ENCODE assay signal across 23 cellular contexts in the genomic region with DNA sequence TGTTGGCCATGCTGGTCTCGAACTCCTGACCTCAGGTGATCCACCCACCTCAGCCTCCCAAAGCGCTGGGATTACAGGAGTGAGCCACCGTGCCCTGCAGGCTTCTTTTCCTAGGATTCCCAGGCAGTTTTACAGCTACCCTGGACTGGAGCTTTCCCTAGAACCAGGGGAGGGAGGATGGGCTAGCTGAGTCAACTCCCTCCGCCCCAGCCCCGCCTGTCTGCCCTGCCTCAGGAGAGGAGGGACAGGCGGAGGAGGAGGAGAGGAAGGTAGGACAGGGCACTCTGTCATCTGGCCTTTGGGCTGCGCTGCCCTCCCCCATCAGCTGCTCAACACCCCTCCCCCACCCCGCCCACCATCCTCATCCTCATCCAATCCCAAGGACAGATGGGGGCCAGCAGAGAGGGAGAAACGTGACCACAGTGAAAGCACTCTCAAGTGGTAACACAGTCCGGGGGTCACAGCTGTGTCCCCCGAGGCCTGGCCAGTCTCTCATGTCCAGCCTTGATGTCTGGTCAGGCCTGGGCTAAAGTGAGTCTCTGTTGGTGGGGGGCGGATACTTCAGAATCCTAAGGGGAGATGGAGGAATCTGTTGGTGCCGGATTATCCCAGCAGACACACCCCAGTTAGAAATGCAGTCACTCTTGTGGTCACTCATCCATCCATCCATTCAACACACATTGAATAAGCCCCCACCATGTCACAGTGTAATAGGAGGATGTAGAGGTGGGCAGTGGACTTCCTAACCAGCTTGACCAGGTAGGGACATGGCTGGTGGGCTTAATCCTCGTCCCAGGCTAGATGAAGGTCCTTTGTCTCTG. TPM values are rescaled to one million over a fixed set of nuclear protein-coding genes. Genes with fewer than 3 reads are reported as not detected.
DNase-seq lines count a peak whose midpoint lies in the region; ATAC-seq and TF ChIP-seq lines count a peak whose summit lies in the region.
"Had no signal": no experiment of that assay in that cellular context is flagged by ENCODE, and none has a peak within 500 bp of the region (broad histone marks: within the 10 kb centered on the region; RNA-seq: fewer than 3 reads in every experiment).

No MANE protein-coding gene starts in this region.

- H3K36me3 Mint-ChIP-seq in activated T-helper 1 cell treated with anti-CD3 and anti-CD28 coated beads, Interleukin-12 subunit alpha, Interleukin-12 subunit beta, Interleukin-2, Interleukin-4 antibody, amounts not matched to agents 30 ng/mL and 10 ng/mL and 1 ng/mL, durations not matched to agents 14 hours and 24 hours and 36 hours (ENCODE audit: low read depth), result no peaks in the 10 kb centered on the region
- H3K36me3 Mint-ChIP-seq: mesothelial cell of epicardium had no signal

- POLR2A ChIA-PET in RWPE1 (lab: Yijun Ruan, JAX; ENCODE audit: low non-redundant PET), result no interaction called here

- H3K4me1 Mint-ChIP-seq in activated T-helper 1 cell treated with anti-CD3 and anti-CD28 coated beads, Interleukin-12 subunit alpha, Interleukin-12 subunit beta, Interleukin-2, Interleukin-4 antibody, amounts not matched to agents 30 ng/mL and 10 ng/mL and 1 ng/mL, durations not matched to agents 14 hours and 24 hours and 36 hours (ENCODE audit: low read depth), result peaks cover 15% of the 10 kb centered on the region

- no peak overlapping the region for H3K4me3 ChIP-seq in H7 (ENCODE audit: insufficient read depth, low read depth, low read length)
- H3K4me3 ChIP-seq in iPS-15b (ENCODE audit: low read depth, low read length), result peak overlapping the region; percentile 23
- H3K4me3 ChIP-seq: coronary artery, SJSA1, testis had no signal

- H3K36me3 ChIP-seq in H7 (replicated peaks; ENCODE audit: control insufficient read depth, insufficient read depth, low read length) (no peaks in the 10 kb centered on the region), iPS-15b (ENCODE audit: control insufficient read depth, insufficient read depth, low read length) (no peaks in the 10 kb centered on the region)
- H3K36me3 ChIP-seq: SJSA1 had no signal

- H3K27ac ChIP-seq in RWPE1, result no peak overlapping the region
- H3K27ac ChIP-seq: coronary artery, SJSA1, testis had no signal

- H3K27ac Mint-ChIP-seq in activated T-helper 1 cell treated with anti-CD3 and anti-CD28 coated beads, Interleukin-12 subunit alpha, Interleukin-12 subunit beta, Interleukin-2, Interleukin-4 antibody, amounts not matched to agents 30 ng/mL and 10 ng/mL and 1 ng/mL, durations not matched to agents 14 hours and 24 hours and 36 hours, result no peak overlapping the region
- H3K27ac Mint-ChIP-seq: mesothelial cell of epicardium had no signal

- no peak overlapping the region for H3K4me3 Mint-ChIP-seq in activated T-helper 1 cell treated with anti-CD3 and anti-CD28 coated beads, Interleukin-12 subunit alpha, Interleukin-12 subunit beta, Interleukin-2, Interleukin-4 antibody, amounts not matched to agents 30 ng/mL and 10 ng/mL and 1 ng/mL, durations not matched to agents 14 hours and 24 hours and 36 hours
- H3K4me3 Mint-ChIP-seq: mesothelial cell of epicardium had no signal

- H3K9ac ChIP-seq in iPS-15b (ENCODE audit: low read depth, low read length), result no peak overlapping the region

- no peaks in the 10 kb centered on the region for H3K27me3 ChIP-seq in H7 (ENCODE audit: control insufficient read depth, insufficient read depth, low read length)
- peaks cover 3% of the 10 kb centered on the region for H3K27me3 ChIP-seq in iPS-15b (ENCODE audit: control insufficient read depth, insufficient read depth, low read length)
- H3K27me3 ChIP-seq: testis had no signal

- DNase-seq in H7, result peak; percentile 89
- DNase-seq in RWPE1 (ENCODE audit: low spot score), result peak; percentile 46
- DNase-seq in renal cortical epithelial cell (ENCODE audit: low read depth), result peak; percentile 46
- DNase-seq in activated T-helper 1 cell treated with anti-CD3 and anti-CD28 coated beads, Interleukin-12 subunit alpha, Interleukin-12 subunit beta, Interleukin-2, Interleukin-4 antibody, amounts not matched to agents 30 ng/mL and 10 ng/mL and 1 ng/mL, durations not matched to agents 14 hours and 24 hours and 36 hours (ENCODE audit: low spot score), result no peak
- no peak for DNase-seq in activated T-cell treated with anti-CD3 and anti-CD28 coated beads, Interleukin-2, amount 50 U/mL, for 48 hours
- DNase-seq in NCI-H1930 (lab: John Stamatoyannopoulos, UW), result no peak
- DNase-seq: activated CD4-positive, alpha-beta T cell treated with anti-CD3 and anti-CD28 coated beads for 4 hours; activated CD8-positive, alpha-beta memory T cell treated with anti-CD3 and anti-CD28 coated beads, Interleukin-2, amount 50 U/mL, for 48 hours; activated naive CD4-positive, alpha-beta T cell; KG1; NCI-H1417 treated with DMSO at 0.1 percent for 48 hours; NCI-H446; stimulated activated CD4-positive, alpha-beta T cell treated with anti-CD3 and anti-CD28 coated beads, Interleukin-4, amount 100 ng/mL, for 24 hours; T1000; testis had no signal

- ATAC-seq in HG03439 (IDR thresholded peaks at IDR 0.05; ENCODE audit: unreplicated experiment), result no peak
- ATAC-seq: esophagus mucosa had no signal

- no peak for TF ChIP-seq CTCF in RWPE1 (conservative IDR thresholded peaks at IDR 0.05; ENCODE audit: low read depth)

- peaks cover 36% of the 10 kb centered on the region for H3K27me3 Mint-ChIP-seq in activated T-helper 1 cell treated with anti-CD3 and anti-CD28 coated beads, Interleukin-12 subunit alpha, Interleukin-12 subunit beta, Interleukin-2, Interleukin-4 antibody, amounts not matched to agents 30 ng/mL and 10 ng/mL and 1 ng/mL, durations not matched to agents 14 hours and 24 hours and 36 hours (ENCODE audit: insufficient read depth)

- H3K9me3 Mint-ChIP-seq in activated T-helper 1 cell treated with anti-CD3 and anti-CD28 coated beads, Interleukin-12 subunit alpha, Interleukin-12 subunit beta, Interleukin-2, Interleukin-4 antibody, amounts not matched to agents 30 ng/mL and 10 ng/mL and 1 ng/mL, durations not matched to agents 14 hours and 24 hours and 36 hours, result no peaks in the 10 kb centered on the region
- H3K9me3 Mint-ChIP-seq: mesothelial cell of epicardium had no signal

- intact Hi-C loops in activated T-helper 1 cell treated with anti-CD3 and anti-CD28 coated beads, Interleukin-12 subunit alpha, Interleukin-12 subunit beta, Interleukin-2, Interleukin-4 antibody, amounts not matched to agents 30 ng/mL and 10 ng/mL and 1 ng/mL, durations not matched to agents 14 hours and 24 hours and 36 hours (cut with micrococcal nuclease), result no loop called here

- CTCF ChIA-PET in RWPE1 (lab: Yijun Ruan, JAX), result interaction anchor here (0.5 kb wide), 2 partner anchors 246 to 712 kb away, joined by 3 to 13 read pairs; no protein-coding TSS in a partner anchor

- H3K9me3 ChIP-seq in iPS-15b (ENCODE audit: control insufficient read depth, insufficient read depth, low read length), result no peaks in the 10 kb centered on the region
- H3K9me3 ChIP-seq: SJSA1, testis had no signal

- peaks cover 23% of the 10 kb centered on the region for H3K4me1 ChIP-seq in iPS-15b (ENCODE audit: control insufficient read depth, insufficient read depth, low read length)
- H3K4me1 ChIP-seq: SJSA1, testis had no signal

RNA-seq across cellular contexts. Expression of gene FIGNL2, which starts 12.3 kb away (rescaled TPM):
- total RNA-seq in H7 (2014; rRNA removed; shearing (Covaris generic)), result 5.0 and 5.8 TPM in 2 replicates
- 0.52 and 5.5 TPM in 2 replicates for total RNA-seq in renal cortical epithelial cell
- total RNA-seq in activated T-helper 1 cell treated with anti-CD3 and anti-CD28 coated beads, Interleukin-12 subunit alpha, Interleukin-12 subunit beta, Interleukin-2, Interleukin-4 antibody, amounts not matched to agents 30 ng/mL and 10 ng/mL and 1 ng/mL, durations not matched to agents 14 hours and 24 hours and 36 hours, result 0.15 and 0.18 TPM in 2 replicates
- total RNA-seq: SJSA1 had no signal

RNA-seq across cellular contexts. Expression of gene ANKRD33, which starts 51.7 kb away (rescaled TPM):
- total RNA-seq in H7 (2014; rRNA removed; shearing (Covaris generic)), result 0.17 and 1.6 TPM in 2 replicates
- total RNA-seq in renal cortical epithelial cell, result not detected in 2 replicates
- total RNA-seq in activated T-helper 1 cell treated with anti-CD3 and anti-CD28 coated beads, Interleukin-12 subunit alpha, Interleukin-12 subunit beta, Interleukin-2, Interleukin-4 antibody, amounts not matched to agents 30 ng/mL and 10 ng/mL and 1 ng/mL, durations not matched to agents 14 hours and 24 hours and 36 hours, result not detected in 2 replicates
- total RNA-seq: astrocyte, esophagus mucosa, omental fat pad, SJSA1 had no signal

Comparison
In these comparisons a context has a peak if more than half of its experiments do, and no peak if none do; other contexts are left out.
1. DNase-seq: peak in H7 (single experiment), RWPE1 (single experiment) and renal cortical epithelial cell (single experiment); none in activated T-helper 1 cell treated with anti-CD3 and anti-CD28 coated beads, Interleukin-12 subunit alpha, Interleukin-12 subunit beta, Interleukin-2, Interleukin-4 antibody, amounts not matched to agents 30 ng/mL and 10 ng/mL and 1 ng/mL, durations not matched to agents 14 hours and 24 hours and 36 hours (single experiment), activated T-cell treated with anti-CD3 and anti-CD28 coated beads, Interleukin-2, amount 50 U/mL, for 48 hours (0 of 2) and NCI-H1930 (0 of 2).